Comparison of ENCODE assay signal across 8 cellular contexts in genomic region chr3:142931222-142931621, GRCh38. TPM values are rescaled to one million over a fixed set of nuclear protein-coding genes. Genes with fewer than 3 reads are reported as not detected.
A peak's percentile ranks its signal among the peaks of the same experiment; 100 is the strongest.
DNase-seq lines count a peak whose midpoint lies in the region; ATAC-seq and TF ChIP-seq lines count a peak whose summit lies in the region.

No MANE protein-coding gene starts in this region.

- in situ Hi-C loops in astrocyte of the spinal cord (cut with HindIII; ENCODE audit: low sequenced_read_pairs) = no loop called here

- no peaks in the 10 kb centered on the region for H3K9me3 ChIP-seq in BE2C

- peak; percentile 86 for ATAC-seq in GM19035 (IDR thresholded peaks at IDR 0.05; ENCODE audit: unreplicated experiment)
- peak; percentile 95 for ATAC-seq in HG03442 (IDR thresholded peaks at IDR 0.05; ENCODE audit: unreplicated experiment)

- no peaks in the 10 kb centered on the region for H3K27me3 ChIP-seq in BE2C

- H3K36me3 ChIP-seq in BE2C = no peaks in the 10 kb centered on the region

- peak; percentile 47 for TF ChIP-seq CTCF in BE2C (IDR thresholded peaks at IDR 0.05; ENCODE audit: low read depth, low read length)
- peak; percentile 27 for TF ChIP-seq CTCF in astrocyte of the spinal cord (IDR thresholded peaks at IDR 0.05; ENCODE audit: low read depth, low read length)

- DNase-seq in BE2C = peak; percentile 43
- DNase-seq in astrocyte of the spinal cord (ENCODE audit: low read depth, low spot score) = no peak
- no peak for DNase-seq in NCI-H2196 (lab: John Stamatoyannopoulos, UW; ENCODE audit: unreplicated experiment)
- no peak for DNase-seq in NCI-H2107 (lab: John Stamatoyannopoulos, UW)
- DNase-seq in NCI-H2029 treated with DMSO at 0.1 percent for 48 hours (lab: John Stamatoyannopoulos, UW) = no peak
- no peak for DNase-seq in kidney tubule cell (ENCODE audit: low spot score)

- H3K4me1 ChIP-seq in BE2C = no peaks in the 10 kb centered on the region

- H3K4me3 ChIP-seq in BE2C (ENCODE audit: low read depth, low read length) = no peak overlapping the region
- no peak overlapping the region for H3K4me3 ChIP-seq in astrocyte of the spinal cord (ENCODE audit: low read depth, low read length)

RNA-seq across cellular contexts. Expression of gene PAQR9, which starts 32.3 kb away (rescaled TPM):
- polyA plus RNA-seq in BE2C (2012; ENCODE audit: insufficient read depth, insufficient read length, low read depth) = 0.48 TPM

RNA-seq across cellular contexts. Expression of gene PCOLCE2, which starts 42.3 kb away (rescaled TPM):
- 10.0 TPM for polyA plus RNA-seq in BE2C (2012; ENCODE audit: insufficient read depth, insufficient read length, low read depth)
